Comparison of ENCODE assay signal across 9 cellular contexts in genomic region chr1:153223040-153223891, GRCh38. TPM values are rescaled to one million over a fixed set of nuclear protein-coding genes. Genes with fewer than 3 reads are reported as not detected.
DNase-seq lines count a peak whose midpoint lies in the region; ATAC-seq and FAIRE-seq lines count a peak whose summit lies in the region.
"Not testable (repeated sequence)": the region's sequence is repeated elsewhere in the genome, so short reads cannot be mapped to it uniquely, and the experiment has no call there.
"Had no signal": no experiment of that assay in that cellular context is flagged by ENCODE, and none has a peak within 500 bp of the region (broad histone marks: within the 10 kb centered on the region; RNA-seq: fewer than 3 reads in every experiment).

No MANE protein-coding gene starts in this region.

- peak; percentile 93 for FAIRE-seq in GM19239 (lab: Jason Lieb, UNC)

- DNase-seq in AML-193 (lab: John Stamatoyannopoulos, UW) (peak; percentile 2 to 19), NCI-H69 (lab: John Stamatoyannopoulos, UW) (peak; percentile 77), cerebellum (ENCODE audit: low spot score) (peak; percentile 8), left kidney (ENCODE audit: low read depth, low spot score) (peak; percentile 84)
- not testable (repeated sequence) for DNase-seq in GM19239 (ENCODE audit: insufficient read length, low spot score)
- peak; percentile 74 for DNase-seq in activated CD4-positive, alpha-beta T cell treated with anti-CD3 and anti-CD28 coated beads for 48 hours
- DNase-seq in stimulated activated CD4-positive, alpha-beta T cell treated with anti-CD3 and anti-CD28 coated beads, Interleukin-1b, Interleukin-23, amount 100 ng/mL, for 4 hours (ENCODE audit: low read depth in 2 of 2) = peak; percentile 23 to 42

- ATAC-seq in HG03565 (IDR thresholded peaks at IDR 0.05; ENCODE audit: unreplicated experiment) = peak; percentile 49

RNA-seq across cellular contexts. Expression of gene PRR9, which starts 5.9 kb away (rescaled TPM):
- not detected for total RNA-seq in cerebellum
- total RNA-seq: T-helper 1 cell treated with Interleukin-12 subunit alpha and Interleukin-12 subunit beta and Interleukin-4 antibody, amounts not matched to agents 30 ng/mL and 1 ng/mL, for 36 hours had no signal

RNA-seq across cellular contexts. Expression of gene LELP1, which starts 20.0 kb away (rescaled TPM):
- not detected for total RNA-seq in cerebellum
- total RNA-seq: T-helper 1 cell treated with Interleukin-12 subunit alpha and Interleukin-12 subunit beta and Interleukin-4 antibody, amounts not matched to agents 30 ng/mL and 1 ng/mL, for 36 hours had no signal

RNA-seq across cellular contexts. Expression of gene LORICRIN, which starts 36.2 kb away (rescaled TPM):
- not detected for total RNA-seq in cerebellum
- total RNA-seq: T-helper 1 cell treated with Interleukin-12 subunit alpha and Interleukin-12 subunit beta and Interleukin-4 antibody, amounts not matched to agents 30 ng/mL and 1 ng/mL, for 36 hours had no signal
